23 cellular contexts compared by ENCODE assay signal in the genomic region with DNA sequence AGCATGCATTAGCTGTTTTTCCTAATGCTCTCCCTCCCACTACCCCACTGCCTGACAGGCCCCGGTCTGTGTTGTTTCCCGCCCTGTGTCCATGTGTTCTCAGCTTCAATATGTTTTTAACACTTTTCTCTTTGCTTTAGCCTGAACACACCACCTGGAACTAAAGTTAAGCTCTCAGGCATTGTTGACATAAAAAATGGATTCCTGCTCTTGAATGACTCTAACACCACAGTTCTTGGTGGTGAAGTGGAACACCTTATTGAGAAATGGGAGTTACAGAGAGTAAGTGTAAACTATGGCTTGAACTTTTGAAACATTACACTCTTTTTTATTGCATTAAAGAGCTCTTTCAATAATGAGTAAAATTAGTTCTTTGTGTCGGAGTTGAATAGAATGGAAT.
"Had no signal": no experiment of that assay in that cellular context is flagged by ENCODE, and none has a peak within 500 bp of the region (broad histone marks: within the 10 kb centered on the region; RNA-seq: fewer than 3 reads in every experiment).

No MANE protein-coding gene starts in this region.

- H3K9me3 ChIP-seq: body of pancreas, esophagus muscularis mucosa, gastrocnemius medialis, prostate gland, upper lobe of left lung had no signal

- H3K36me3 ChIP-seq: prostate gland had no signal

- H3K27me3 ChIP-seq: body of pancreas, esophagus muscularis mucosa, gastrocnemius medialis, upper lobe of left lung had no signal

- ATAC-seq: activated CD4-positive, CD25-positive, alpha-beta regulatory T cell treated with anti-CD3 and anti-CD28 coated beads, Interleukin-2, amount 50 U/mL, for 24 hours; activated CD8-positive, alpha-beta memory T cell treated with anti-CD3 and anti-CD28 coated beads, Interleukin-2, amount 10 ng/mL, durations not matched to agents 7 days and 5 days; activated CD8-positive, alpha-beta T cell treated with anti-CD3 and anti-CD28 coated beads for 36 hours; body of pancreas; gastrocnemius medialis; natural killer cell; right cardiac atrium; stimulated activated naive CD8-positive, alpha-beta T cell treated with anti-CD3 and anti-CD28 coated beads, Interleukin-15, Interleukin-2, amounts not matched to agents 100 U/mL and 50 U/mL, for 24 hours had no signal

- H3K4me3 ChIP-seq: body of pancreas, esophagus muscularis mucosa, gastrocnemius medialis, left ventricle myocardium inferior, prostate gland, upper lobe of left lung had no signal

- DNase-seq: activated CD4-positive, alpha-beta T cell treated with anti-CD3 and anti-CD28 coated beads, Interleukin-2, amount 10 ng/mL, durations not matched to agents 24 days and 14 days; activated CD8-positive, alpha-beta memory T cell treated with anti-CD3 and anti-CD28 coated beads, Interleukin-2, amount 10 ng/mL, durations not matched to agents 7 days and 5 days; activated CD8-positive, alpha-beta T cell treated with anti-CD3 and anti-CD28 coated beads for 36 hours; activated effector memory CD4-positive, alpha-beta T cell treated with anti-CD3 and anti-CD28 coated beads, Interleukin-2, amount 50 U/mL, for 16 hours; activated naive CD4-positive, alpha-beta T cell treated with anti-CD3 and anti-CD28 coated beads, Interleukin-2, amount 10 ng/mL, durations not matched to agents 7 days and 5 days; activated T-cell treated with anti-CD3 and anti-CD28 coated beads for 4 hours; body of pancreas; dermis blood vessel endothelial cell; gastrocnemius medialis; hippocampal formation; kidney glomerular epithelial cell; left ventricle myocardium inferior; midbrain; natural killer cell; right cardiac atrium; stimulated activated CD4-positive, alpha-beta T cell treated with anti-CD3 and anti-CD28 coated beads, Interleukin-4, amount 100 ng/mL, for 4 hours; stimulated activated naive CD8-positive, alpha-beta T cell treated with anti-CD3 and anti-CD28 coated beads, Interleukin-15, Interleukin-2, amounts not matched to agents 100 U/mL and 50 U/mL, for 24 hours; T-helper 2 cell; upper lobe of left lung had no signal

- H3K4me1 ChIP-seq: body of pancreas, left ventricle myocardium inferior, prostate gland, upper lobe of left lung had no signal

- H3K27ac ChIP-seq: body of pancreas, esophagus muscularis mucosa, gastrocnemius medialis, left ventricle myocardium inferior, prostate gland, VCaP had no signal
